Comparison of ENCODE assay signal across 32 cellular contexts in the genomic region with DNA sequence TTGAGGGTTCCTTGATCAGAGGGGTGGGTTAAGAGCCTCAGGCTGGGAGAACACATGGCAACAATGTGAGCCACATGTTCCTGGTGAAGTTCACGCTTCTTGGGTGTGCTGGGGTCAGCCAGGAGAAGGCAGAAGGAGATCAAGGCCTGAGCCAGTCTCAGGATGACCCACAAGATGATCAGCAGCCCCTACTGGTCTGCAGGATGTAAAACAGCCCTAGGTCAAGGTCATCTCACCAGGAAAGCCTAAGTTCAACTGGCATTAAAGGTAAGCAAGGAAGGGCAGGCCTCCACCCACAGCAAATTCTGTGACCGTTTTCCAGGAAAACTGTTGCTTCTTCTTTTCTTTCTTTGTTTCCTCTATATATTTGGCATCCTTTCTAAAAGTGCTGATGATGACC.
"Had no signal": no experiment of that assay in that cellular context is flagged by ENCODE, and none has a peak within 500 bp of the region (broad histone marks: within the 10 kb centered on the region; RNA-seq: fewer than 3 reads in every experiment).

No MANE protein-coding gene starts in this region.

- DNase-seq: activated CD4-positive, alpha-beta memory T cell treated with anti-CD3 and anti-CD28 coated beads, Interleukin-2, amount 10 ng/mL, durations not matched to agents 7 days and 5 days; activated CD4-positive, alpha-beta T cell treated with anti-CD3 and anti-CD28 coated beads for 1 hour; activated CD4-positive, alpha-beta T cell treated with anti-CD3 and anti-CD28 coated beads, Interleukin-2, amount 10 ng/mL, durations not matched to agents 7 days and 5 days; activated CD8-positive, alpha-beta memory T cell treated with anti-CD3 and anti-CD28 coated beads, Interleukin-2, amount 50 U/mL, for 48 hours; activated gamma-delta T cell treated with Interleukin-2 at 50 U/mL for 16 hours; activated naive CD4-positive, alpha-beta T cell treated with anti-CD3 and anti-CD28 coated beads, Interleukin-2, amount 50 U/mL, for 16 hours; activated naive CD8-positive, alpha-beta T cell treated with anti-CD3 and anti-CD28 coated beads, Interleukin-2, amount 50 U/mL, for 24 hours; activated T-cell treated with anti-CD3 and anti-CD28 coated beads, Interleukin-2, amount 50 U/mL, for 24 hours; amygdala; caudate nucleus; cortex of kidney; effector memory CD8-positive, alpha-beta T cell; foreskin fibroblast; head of caudate nucleus; hippocampal formation; immature natural killer cell; kidney; midbrain; naive thymus-derived CD4-positive, alpha-beta T cell; nucleus accumbens; pancreas; retina; stimulated activated CD4-positive, alpha-beta T cell treated with anti-CD3 and anti-CD28 coated beads, Interleukin-15, amount 100 ng/mL, for 24 hours; stimulated activated naive CD4-positive, alpha-beta T cell; T-helper 17 cell; T1000; testis; transverse colon had no signal

- H3K4me3 ChIP-seq: pancreas, prostate gland, testis, transverse colon had no signal

- H3K36me3 Mint-ChIP-seq: immature natural killer cell; naive thymus-derived CD4-positive, alpha-beta T cell had no signal

- H3K36me3 ChIP-seq: pancreas, prostate gland, transverse colon had no signal

- ATAC-seq: activated naive CD8-positive, alpha-beta T cell treated with anti-CD3 and anti-CD28 coated beads, Interleukin-2, amount 50 U/mL, for 24 hours; activated T-helper 17 cell treated with anti-CD3 and anti-CD28 coated beads, Interleukin-2, amount 50 U/mL, for 72 hours; effector memory CD8-positive, alpha-beta T cell; naive thymus-derived CD4-positive, alpha-beta T cell; pancreas; T-helper 17 cell had no signal

- H3K27me3 ChIP-seq: pancreas, testis, transverse colon had no signal

- H3K27me3 Mint-ChIP-seq: activated CD4-positive, alpha-beta memory T cell treated with anti-CD3 and anti-CD28 coated beads, Interleukin-2, amount 10 ng/mL, durations not matched to agents 7 days and 5 days; activated CD4-positive, alpha-beta T cell treated with anti-CD3 and anti-CD28 coated beads, Interleukin-2, amount 10 ng/mL, durations not matched to agents 7 days and 5 days; activated naive CD8-positive, alpha-beta T cell treated with anti-CD3 and anti-CD28 coated beads, Interleukin-2, amount 50 U/mL, for 24 hours; activated T-helper 17 cell treated with anti-CD3 and anti-CD28 coated beads, Interleukin-2, amount 50 U/mL, for 72 hours; effector memory CD8-positive, alpha-beta T cell had no signal

- H3K27ac ChIP-seq: pancreas, prostate gland, testis, transverse colon had no signal

- FAIRE-seq: endothelial cell of umbilical vein, kidney, pancreas, urothelium cell line had no signal

- H3K4me3 Mint-ChIP-seq: activated CD4-positive, alpha-beta memory T cell treated with anti-CD3 and anti-CD28 coated beads, Interleukin-2, amount 10 ng/mL, durations not matched to agents 7 days and 5 days; activated CD4-positive, alpha-beta T cell treated with anti-CD3 and anti-CD28 coated beads, Interleukin-2, amount 10 ng/mL, durations not matched to agents 7 days and 5 days; activated naive CD8-positive, alpha-beta T cell treated with anti-CD3 and anti-CD28 coated beads, Interleukin-2, amount 50 U/mL, for 24 hours; activated T-cell treated with anti-CD3 and anti-CD28 coated beads, Interleukin-2, amount 50 U/mL, for 24 hours; activated T-helper 17 cell treated with anti-CD3 and anti-CD28 coated beads, Interleukin-2, amount 50 U/mL, for 72 hours; effector memory CD8-positive, alpha-beta T cell; immature natural killer cell; naive thymus-derived CD4-positive, alpha-beta T cell; T-helper 17 cell had no signal

- H3K4me1 ChIP-seq: pancreas, prostate gland, testis, transverse colon had no signal

- H3K4me1 Mint-ChIP-seq: activated CD4-positive, alpha-beta memory T cell treated with anti-CD3 and anti-CD28 coated beads, Interleukin-2, amount 10 ng/mL, durations not matched to agents 7 days and 5 days; activated CD4-positive, alpha-beta T cell treated with anti-CD3 and anti-CD28 coated beads, Interleukin-2, amount 10 ng/mL, durations not matched to agents 7 days and 5 days; activated naive CD8-positive, alpha-beta T cell treated with anti-CD3 and anti-CD28 coated beads, Interleukin-2, amount 50 U/mL, for 24 hours; activated T-helper 17 cell treated with anti-CD3 and anti-CD28 coated beads, Interleukin-2, amount 50 U/mL, for 72 hours; immature natural killer cell; naive thymus-derived CD4-positive, alpha-beta T cell; T-helper 17 cell had no signal

- H3K27ac Mint-ChIP-seq: activated CD4-positive, alpha-beta memory T cell treated with anti-CD3 and anti-CD28 coated beads, Interleukin-2, amount 10 ng/mL, durations not matched to agents 7 days and 5 days; activated CD4-positive, alpha-beta T cell treated with anti-CD3 and anti-CD28 coated beads, Interleukin-2, amount 10 ng/mL, durations not matched to agents 7 days and 5 days; activated naive CD8-positive, alpha-beta T cell treated with anti-CD3 and anti-CD28 coated beads, Interleukin-2, amount 50 U/mL, for 24 hours; activated T-cell treated with anti-CD3 and anti-CD28 coated beads, Interleukin-2, amount 50 U/mL, for 24 hours; activated T-helper 17 cell treated with anti-CD3 and anti-CD28 coated beads, Interleukin-2, amount 50 U/mL, for 72 hours; effector memory CD8-positive, alpha-beta T cell; immature natural killer cell; naive thymus-derived CD4-positive, alpha-beta T cell; T-helper 17 cell had no signal

- H3K9me3 Mint-ChIP-seq: activated CD4-positive, alpha-beta memory T cell treated with anti-CD3 and anti-CD28 coated beads, Interleukin-2, amount 10 ng/mL, durations not matched to agents 7 days and 5 days; activated CD4-positive, alpha-beta T cell treated with anti-CD3 and anti-CD28 coated beads, Interleukin-2, amount 10 ng/mL, durations not matched to agents 7 days and 5 days; activated naive CD8-positive, alpha-beta T cell treated with anti-CD3 and anti-CD28 coated beads, Interleukin-2, amount 50 U/mL, for 24 hours; activated T-cell treated with anti-CD3 and anti-CD28 coated beads, Interleukin-2, amount 50 U/mL, for 24 hours; activated T-helper 17 cell treated with anti-CD3 and anti-CD28 coated beads, Interleukin-2, amount 50 U/mL, for 72 hours had no signal

- H3K9me3 ChIP-seq: pancreas, prostate gland, testis, transverse colon had no signal
